In genomic region chr12:94204647-94205247, GRCh38 we compare ENCODE assay signal across 1 cellular context.
TF ChIP-seq lines count a peak whose summit lies in the region.

No MANE protein-coding gene starts in this region.

TF ChIP-seq in K562, 482 proteins besides CTCF, POLR2A, EP300 and RAD21 (continued from another document):
- no peak for TF ChIP-seq ZBTB40 (IDR thresholded peaks at IDR 0.05)
- no peak for TF ChIP-seq ZBTB40 (CRISPR knock-in tag; IDR thresholded peaks at IDR 0.05)
- no peak for TF ChIP-seq CEBPB (tag; IDR thresholded peaks at IDR 0.05)
